8 cellular contexts compared by ENCODE assay signal in genomic region chr2:172427990-172428840, GRCh38. TPM values are rescaled to one million over a fixed set of nuclear protein-coding genes. Genes with fewer than 3 reads are reported as not detected.
DNase-seq lines count a peak whose midpoint lies in the region; ATAC-seq and TF ChIP-seq lines count a peak whose summit lies in the region.

No MANE protein-coding gene starts in this region.

- DNase-seq in HFF-Myc (ENCODE audit: extremely low read depth, low read depth) (no peak), SJSA1 (ENCODE audit: low read depth in 1 of 2, low spot score in 2 of 2) (peak in 1 of 2 experiments; percentile 32), left ventricle myocardium superior (peak; percentile 65), retinal pigment epithelial cell (ENCODE audit: low read depth) (no peak)
- DNase-seq in activated naive CD8-positive, alpha-beta T cell treated with anti-CD3 and anti-CD28 coated beads, Interleukin-2, amount 10 ng/mL, durations not matched to agents 7 days and 5 days, result peak; percentile 47

- peak overlapping the region; percentile 85 for H3K4me3 Mint-ChIP-seq in activated naive CD8-positive, alpha-beta T cell treated with anti-CD3 and anti-CD28 coated beads, Interleukin-2, amount 10 ng/mL, durations not matched to agents 7 days and 5 days

- no peaks in the 10 kb centered on the region for H3K9me3 Mint-ChIP-seq in activated naive CD8-positive, alpha-beta T cell treated with anti-CD3 and anti-CD28 coated beads, Interleukin-2, amount 10 ng/mL, durations not matched to agents 7 days and 5 days

- intact Hi-C loops in left ventricle myocardium superior (cut with micrococcal nuclease), result no loop called here

- H3K79me2 ChIP-seq in ACC112 (ENCODE audit: control insufficient read depth, insufficient read depth, low read length, unreplicated experiment), result no peaks in the 10 kb centered on the region

- H3K4me1 ChIP-seq in ACC112 (ENCODE audit: control insufficient read depth, insufficient read depth, low read length, unreplicated experiment), result no peaks in the 10 kb centered on the region
- peaks cover 14% of the 10 kb centered on the region for H3K4me1 ChIP-seq in SJSA1 (replicated peaks)

- H3K36me3 ChIP-seq in ACC112 (ENCODE audit: insufficient read depth, low read length) (no peaks in the 10 kb centered on the region), SJSA1 (no peaks in the 10 kb centered on the region)

- H2AFZ ChIP-seq in ACC112 (ENCODE audit: low read length, unreplicated experiment), result peak overlapping the region; percentile 87

- TF ChIP-seq CTCF in HFF-Myc (IDR thresholded peaks at IDR 0.05; ENCODE audit: low read depth, low read length, missing control alignments) (no peak), retinal pigment epithelial cell (conservative IDR thresholded peaks at IDR 0.05; ENCODE audit: low read depth, low read length) (peak; percentile 25)

- H3K4me1 Mint-ChIP-seq in activated naive CD8-positive, alpha-beta T cell treated with anti-CD3 and anti-CD28 coated beads, Interleukin-2, amount 10 ng/mL, durations not matched to agents 7 days and 5 days, result peaks cover 32% of the 10 kb centered on the region

- H3K4me3 ChIP-seq in ACC112 (ENCODE audit: low read depth, low read length) (peak overlapping the region; percentile 83), HFF-Myc (replicated peaks; ENCODE audit: low read depth, low read length) (peak overlapping the region; percentile 65), SJSA1 (peak overlapping the region; percentile 74), retinal pigment epithelial cell (ENCODE audit: low read length) (peak overlapping the region; percentile 76)

- H3K36me3 Mint-ChIP-seq in activated naive CD8-positive, alpha-beta T cell treated with anti-CD3 and anti-CD28 coated beads, Interleukin-2, amount 10 ng/mL, durations not matched to agents 7 days and 5 days, result peaks cover 2% of the 10 kb centered on the region

- peak overlapping the region; percentile 53 for H3K27ac Mint-ChIP-seq in activated naive CD8-positive, alpha-beta T cell treated with anti-CD3 and anti-CD28 coated beads, Interleukin-2, amount 10 ng/mL, durations not matched to agents 7 days and 5 days

- ATAC-seq in activated naive CD8-positive, alpha-beta T cell treated with anti-CD3 and anti-CD28 coated beads, Interleukin-2, amount 10 ng/mL, durations not matched to agents 7 days and 5 days (ENCODE audit: low read depth), result peak; percentile 49
- ATAC-seq in left ventricle myocardium superior, result peak; percentile 84
- no peak for ATAC-seq in HG03097 (IDR thresholded peaks at IDR 0.05; ENCODE audit: low FRiP score, unreplicated experiment)
- no peak for ATAC-seq in GM19452 (IDR thresholded peaks at IDR 0.05; ENCODE audit: unreplicated experiment)

- H3K27me3 ChIP-seq in ACC112 (ENCODE audit: insufficient read depth, low read length), result peaks cover 11% of the 10 kb centered on the region
- H3K27me3 ChIP-seq in SJSA1 (replicated peaks), result no peaks in the 10 kb centered on the region

- 0 out of 2 replicates have a peak, but pooled peaks cover 3% of the 10 kb centered on the region for H3K9me3 ChIP-seq in SJSA1 (replicated peaks)

- POLR2A ChIA-PET in activated naive CD8-positive, alpha-beta T cell treated with anti-CD3 and anti-CD28 coated beads, Interleukin-2, amount 10 ng/mL, durations not matched to agents 7 days and 5 days (lab: Charles Lee), result interaction anchor here (0.6 to 3.9 kb wide), 6 partner anchors 8 to 34 kb away, joined by 3 to 36 read pairs (median 8); no protein-coding TSS in a partner anchor

- H3K27me3 Mint-ChIP-seq in activated naive CD8-positive, alpha-beta T cell treated with anti-CD3 and anti-CD28 coated beads, Interleukin-2, amount 10 ng/mL, durations not matched to agents 7 days and 5 days, result peaks cover 21% of the 10 kb centered on the region

- H3K27ac ChIP-seq in ACC112 (ENCODE audit: low read depth, low read length), result no peak overlapping the region
- H3K27ac ChIP-seq in SJSA1, result no peak overlapping the region

RNA-seq across cellular contexts. Expression of gene ITGA6, which starts 0.8 kb away (rescaled TPM):
- 26.7 and 32.9 TPM in 2 replicates for total RNA-seq in SJSA1 (2014; rRNA removed; shearing (Covaris generic))
- 10 to 100 TPM; 22.8 to 26.8 TPM for total RNA-seq in activated naive CD8-positive, alpha-beta T cell treated with anti-CD3 and anti-CD28 coated beads, Interleukin-2, amount 10 ng/mL, durations not matched to agents 7 days and 5 days
- total RNA-seq in left ventricle myocardium superior, result 54.8 TPM

Comparison
In these comparisons a context has a peak if more than half of its experiments do, and no peak if none do; other contexts are left out.
1. DNase-seq: peak in activated naive CD8-positive, alpha-beta T cell treated with anti-CD3 and anti-CD28 coated beads, Interleukin-2, amount 10 ng/mL, durations not matched to agents 7 days and 5 days (single experiment) and left ventricle myocardium superior (single experiment); none in HFF-Myc (single experiment) and retinal pigment epithelial cell (single experiment).
2. ATAC-seq: peak in activated naive CD8-positive, alpha-beta T cell treated with anti-CD3 and anti-CD28 coated beads, Interleukin-2, amount 10 ng/mL, durations not matched to agents 7 days and 5 days (single experiment) and left ventricle myocardium superior (single experiment); none in HG03097 (single experiment) and GM19452 (single experiment).
3. Peak in every context shown above with its lines, with median percentiles within 50 percentile points of each other: H3K4me3 ChIP-seq.